Comparison of ENCODE assay signal across 9 cellular contexts in the genomic region with DNA sequence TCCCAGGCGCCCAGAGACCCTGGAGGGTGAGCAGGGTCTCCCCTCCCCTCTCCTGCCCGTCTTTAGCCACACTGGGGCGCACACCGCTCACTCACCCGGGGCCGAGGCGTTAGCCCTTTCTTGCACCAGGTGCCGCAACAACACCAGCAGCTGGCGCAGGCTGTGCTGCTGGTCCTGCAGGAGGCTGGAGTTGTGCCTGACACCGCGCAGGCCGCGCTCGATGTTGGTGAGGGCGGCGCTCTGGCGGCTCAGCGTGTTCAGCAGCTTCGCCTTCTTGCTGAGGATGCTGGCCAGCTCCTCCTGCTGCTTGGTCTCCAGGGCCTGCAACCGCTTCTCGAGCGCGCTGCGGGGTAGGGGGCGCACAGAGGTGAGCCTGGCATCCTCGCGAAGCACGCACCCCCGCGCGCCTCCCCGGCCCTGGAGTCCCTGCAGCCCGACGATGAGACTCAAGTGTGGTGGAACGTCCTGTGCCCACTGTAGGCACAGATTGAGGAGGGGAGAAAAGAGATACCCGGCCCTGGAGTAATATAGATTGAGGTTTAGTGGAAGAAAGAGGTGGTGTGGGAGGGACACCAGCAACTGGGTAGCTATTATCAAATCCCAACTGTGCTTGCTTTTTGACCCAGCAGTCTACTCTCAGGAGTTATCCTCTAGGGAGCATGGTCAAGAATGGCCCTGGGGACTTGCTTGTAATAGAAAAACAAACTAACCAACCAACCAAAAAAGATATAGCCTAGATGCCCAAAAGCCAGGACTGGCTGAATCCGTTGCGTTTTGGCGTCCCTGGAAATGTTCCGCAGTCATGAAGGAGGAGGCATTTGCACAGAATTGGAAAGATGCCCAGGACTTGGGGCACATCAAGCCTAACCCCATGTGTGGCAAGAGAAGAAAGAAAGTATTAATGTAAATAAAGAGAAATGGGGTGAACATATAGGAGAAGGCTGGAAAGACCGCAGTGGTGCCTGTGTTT. TPM values are rescaled to one million over a fixed set of nuclear protein-coding genes. Genes with fewer than 3 reads are reported as not detected.
DNase-seq lines count a peak whose midpoint lies in the region; ATAC-seq and TF ChIP-seq lines count a peak whose summit lies in the region.
"Had no signal": no experiment of that assay in that cellular context is flagged by ENCODE, and none has a peak within 500 bp of the region (broad histone marks: within the 10 kb centered on the region; RNA-seq: fewer than 3 reads in every experiment).

No MANE protein-coding gene starts in this region.

- no peaks in the 10 kb centered on the region for H3K36me3 ChIP-seq in cardiac muscle cell

- no peak for TF ChIP-seq CTCF in GM12865 (IDR thresholded peaks at IDR 0.05; ENCODE audit: insufficient read depth, low read depth, low read length, missing control alignments)
- peak; percentile 34 for TF ChIP-seq CTCF in cardiac muscle cell (IDR thresholded peaks at IDR 0.05; ENCODE audit: low read depth, low read length)

- in situ Hi-C loops in G401 (cut with HindIII; ENCODE audit: low sequenced_read_pairs) = no loop called here

- intact Hi-C loops in posterior vena cava (cut with DNase I) = no loop called here

- peaks cover 16% of the 10 kb centered on the region for H3K27me3 ChIP-seq in cardiac muscle cell

- peak; percentile 5 for DNase-seq in GM12865 (ENCODE audit: low read depth)
- peak; percentile 76 to 91 for DNase-seq in cardiac muscle cell (ENCODE audit: low read depth in 1 of 2, low spot score in 1 of 2)
- DNase-seq in posterior vena cava (ENCODE audit: low spot score) = peak; percentile 83
- DNase-seq in G401 (ENCODE audit: low spot score) = no peak
- no peak for DNase-seq in putamen (ENCODE audit: low spot score)
- no peak for DNase-seq in NCI-H187 (lab: John Stamatoyannopoulos, UW)

- no peaks in the 10 kb centered on the region for H3K4me1 ChIP-seq in cardiac muscle cell (ENCODE audit: low read depth)

- ATAC-seq in HG02938 (IDR thresholded peaks at IDR 0.05; ENCODE audit: unreplicated experiment) = no peak

- no peaks in the 10 kb centered on the region for H3K9me3 ChIP-seq in cardiac muscle cell (ENCODE audit: low read depth)

- no peak overlapping the region for H3K27ac ChIP-seq in cardiac muscle cell

- H3K4me3 ChIP-seq in GM12865 (ENCODE audit: low read depth, low read length) (no peak overlapping the region), cardiac muscle cell (no peak overlapping the region)

TF ChIP-seq in PFSK-1, 5 proteins besides CTCF, POLR2A, EP300 and RAD21:
- TF ChIP-seq TAF1 (IDR thresholded peaks at IDR 0.05; ENCODE audit: borderline replicate concordance, insufficient read depth, low read length) = no peak
- TF ChIP-seq, protein P1, sequence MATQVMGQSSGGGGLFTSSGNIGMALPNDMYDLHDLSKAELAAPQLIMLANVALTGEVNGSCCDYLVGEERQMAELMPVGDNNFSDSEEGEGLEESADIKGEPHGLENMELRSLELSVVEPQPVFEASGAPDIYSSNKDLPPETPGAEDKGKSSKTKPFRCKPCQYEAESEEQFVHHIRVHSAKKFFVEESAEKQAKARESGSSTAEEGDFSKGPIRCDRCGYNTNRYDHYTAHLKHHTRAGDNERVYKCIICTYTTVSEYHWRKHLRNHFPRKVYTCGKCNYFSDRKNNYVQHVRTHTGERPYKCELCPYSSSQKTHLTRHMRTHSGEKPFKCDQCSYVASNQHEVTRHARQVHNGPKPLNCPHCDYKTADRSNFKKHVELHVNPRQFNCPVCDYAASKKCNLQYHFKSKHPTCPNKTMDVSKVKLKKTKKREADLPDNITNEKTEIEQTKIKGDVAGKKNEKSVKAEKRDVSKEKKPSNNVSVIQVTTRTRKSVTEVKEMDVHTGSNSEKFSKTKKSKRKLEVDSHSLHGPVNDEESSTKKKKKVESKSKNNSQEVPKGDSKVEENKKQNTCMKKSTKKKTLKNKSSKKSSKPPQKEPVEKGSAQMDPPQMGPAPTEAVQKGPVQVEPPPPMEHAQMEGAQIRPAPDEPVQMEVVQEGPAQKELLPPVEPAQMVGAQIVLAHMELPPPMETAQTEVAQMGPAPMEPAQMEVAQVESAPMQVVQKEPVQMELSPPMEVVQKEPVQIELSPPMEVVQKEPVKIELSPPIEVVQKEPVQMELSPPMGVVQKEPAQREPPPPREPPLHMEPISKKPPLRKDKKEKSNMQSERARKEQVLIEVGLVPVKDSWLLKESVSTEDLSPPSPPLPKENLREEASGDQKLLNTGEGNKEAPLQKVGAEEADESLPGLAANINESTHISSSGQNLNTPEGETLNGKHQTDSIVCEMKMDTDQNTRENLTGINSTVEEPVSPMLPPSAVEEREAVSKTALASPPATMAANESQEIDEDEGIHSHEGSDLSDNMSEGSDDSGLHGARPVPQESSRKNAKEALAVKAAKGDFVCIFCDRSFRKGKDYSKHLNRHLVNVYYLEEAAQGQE (IDR thresholded peaks at IDR 0.05; ENCODE audit: insufficient read depth in 1 of 2, low read depth in 2 of 2, low read length in 2 of 2) = peak; percentile 46 to 79; a peak in 2 of 4 replicates

RNA-seq across cellular contexts. Expression of a gene that starts 30.9 kb away (rescaled TPM):
- polyA plus RNA-seq in PFSK-1 (2012; ENCODE audit: insufficient read length, low read depth) = not detected
- 0.21 and 0.80 TPM in 2 replicates for total RNA-seq in cardiac muscle cell
- 0.15 TPM in 1 of 2 replicates, not detected in the other for polyA plus RNA-seq in cardiac muscle cell
- total RNA-seq in posterior vena cava = 1 to 10 TPM in 1 of 2 donors, under 1 TPM in 1; 0.24 to 1.1 TPM
- not detected in 2 replicates for total RNA-seq in G401 (2014; rRNA removed; shearing (Covaris generic))
- polyA plus RNA-seq: IgD-negative memory B cell had no signal

RNA-seq across cellular contexts. Expression of a gene that starts 51.8 kb away (rescaled TPM):
- 2.2 TPM for polyA plus RNA-seq in PFSK-1 (2012; ENCODE audit: insufficient read length, low read depth)
- total RNA-seq in cardiac muscle cell (22.3 and 34.4 TPM in 2 replicates), posterior vena cava (1 to 10 TPM; 2.7 to 4.0 TPM)
- polyA plus RNA-seq in cardiac muscle cell = 30.2 and 40.6 TPM in 2 replicates
- total RNA-seq in G401 (2014; rRNA removed; shearing (Covaris generic)) = 8.1 and 9.5 TPM in 2 replicates

Comparison
In these comparisons a context has a peak if more than half of its experiments do, and no peak if none do; other contexts are left out.
1. DNase-seq: peak in GM12865 (single experiment), cardiac muscle cell (2 of 2) and posterior vena cava (single experiment); none in G401 (single experiment), putamen (single experiment) and NCI-H187 (0 of 2).